9 cellular contexts compared by ENCODE assay signal in genomic region chr11:797300-798092, GRCh38. TPM values are rescaled to one million over a fixed set of nuclear protein-coding genes. Genes with fewer than 3 reads are reported as not detected.
DNase-seq lines count a peak whose midpoint lies in the region; ATAC-seq and TF ChIP-seq lines count a peak whose summit lies in the region.
"Had no signal": no experiment of that assay in that cellular context is flagged by ENCODE, and none has a peak within 500 bp of the region (broad histone marks: within the 10 kb centered on the region; RNA-seq: fewer than 3 reads in every experiment).

No MANE protein-coding gene starts in this region.

- peak overlapping the region; percentile 67 to 98 for H3K4me3 ChIP-seq in DND-41 (ENCODE audit: low read depth in 1 of 2, low read length in 2 of 2)
- peak overlapping the region; percentile 85 for H3K4me3 ChIP-seq in Loucy (ENCODE audit: low read length, poor library complexity, severe bottlenecking)
- peak overlapping the region; percentile 72 to 79 for H3K4me3 ChIP-seq in foreskin fibroblast (ENCODE audit: low read depth in 1 of 2, low read length in 2 of 2)
- H3K4me3 ChIP-seq in neuronal stem cell (ENCODE audit: low read length in 2 of 2): peak overlapping the region; percentile 99 to 100

- H4K8ac ChIP-seq in neuronal stem cell (ENCODE audit: low read depth, low read length): no peak overlapping the region

- no peak overlapping the region for H4K91ac ChIP-seq in neuronal stem cell (ENCODE audit: low read depth, low read length, poor library complexity)

- H3K27me3 ChIP-seq in DND-41 (ENCODE audit: insufficient read depth, low read length, poor library complexity) (no peaks in the 10 kb centered on the region), Loucy (ENCODE audit: insufficient read depth, low read length, poor library complexity, severe bottlenecking) (no peaks in the 10 kb centered on the region), neuronal stem cell (ENCODE audit: control insufficient read depth in 3 of 3, insufficient read depth in 3 of 3, low read depth in 1 of 3, low read length in 3 of 3) (no peaks in the 10 kb centered on the region)

- H3K4me1 ChIP-seq in DND-41 (ENCODE audit: insufficient read depth, low read length) (peaks cover 52% of the 10 kb centered on the region), Loucy (ENCODE audit: insufficient read depth, low read length, poor library complexity, severe bottlenecking) (peaks cover 17% of the 10 kb centered on the region), neuronal stem cell (ENCODE audit: control insufficient read depth in 2 of 2, insufficient read depth in 1 of 2, low read depth in 1 of 2, low read length in 2 of 2) (peaks cover 10 to 15% of the 10 kb centered on the region in 2 donors)

- H2AK5ac ChIP-seq in neuronal stem cell (ENCODE audit: low read depth, low read length): peak overlapping the region; percentile 89

- H3K4me2 ChIP-seq in DND-41 (ENCODE audit: insufficient read depth, low read length) (peak overlapping the region; percentile 97), Loucy (ENCODE audit: low read depth, low read length, poor library complexity, severe bottlenecking) (peak overlapping the region; percentile 100), neuronal stem cell (ENCODE audit: insufficient read depth, low read length, poor library complexity, severe bottlenecking) (peak overlapping the region; percentile 92)

- H3K36me3 ChIP-seq in DND-41 (ENCODE audit: insufficient read depth, low read length) (peaks cover 56% of the 10 kb centered on the region), Loucy (ENCODE audit: insufficient read depth, low read length) (no peaks in the 10 kb centered on the region), neuronal stem cell (replicated peaks in 1 of 2; ENCODE audit: control insufficient read depth in 2 of 2, insufficient read depth in 2 of 2, low read length in 2 of 2) (peaks cover 33 to 60% of the 10 kb centered on the region in 2 donors)

- H3K27ac ChIP-seq in DND-41 (ENCODE audit: low read length) (peak overlapping the region; percentile 84), neuronal stem cell (replicated peaks; ENCODE audit: low read length) (peak overlapping the region; percentile 86), temporal lobe (ENCODE audit: low read depth, low read length) (peak overlapping the region; percentile 81)

- peak overlapping the region; percentile 87 for H2BK15ac ChIP-seq in neuronal stem cell (ENCODE audit: low read length)

- peaks cover 24% of the 10 kb centered on the region for H3K79me1 ChIP-seq in neuronal stem cell (ENCODE audit: low read depth, low read length)

- peak; percentile 64 for ATAC-seq in DND-41 (ENCODE audit: insufficient read depth, low read depth)

- WGBS in neuronal stem cell (ENCODE audit: extremely low coverage in 2 of 2, insufficient read length in 2 of 2, insufficient replicate concordance in 1 of 2), 2 donors: no CpG with 5 or more reads among the region's 57 CpGs

- no peaks in the 10 kb centered on the region for H3K9me3 ChIP-seq in DND-41 (ENCODE audit: insufficient read depth, low read length, severe bottlenecking)
- no peaks in the 10 kb centered on the region for H3K9me3 ChIP-seq in Loucy (ENCODE audit: insufficient read depth, low read depth, low read length)
- no peaks in the 10 kb centered on the region for H3K9me3 ChIP-seq in neuronal stem cell (replicated peaks in 1 of 2; ENCODE audit: control insufficient read depth in 2 of 2, insufficient read depth in 1 of 2, low read depth in 1 of 2, low read length in 2 of 2)

- peak overlapping the region; percentile 99 for H2BK5ac ChIP-seq in neuronal stem cell (ENCODE audit: low read length)

- H3K79me2 ChIP-seq in DND-41 (ENCODE audit: insufficient read depth, low read length): peaks cover 31% of the 10 kb centered on the region
- peaks cover 20% of the 10 kb centered on the region; the same call in 1 of the 2 replicates for H3K79me2 ChIP-seq in Loucy (ENCODE audit: insufficient read depth, low read length)

- H2AFZ ChIP-seq in DND-41 (ENCODE audit: low read depth, low read length) (peak overlapping the region; percentile 80), Loucy (ENCODE audit: low read length) (peak overlapping the region; percentile 55; the same call in 1 of the 2 replicates), neuronal stem cell (ENCODE audit: low read length) (peak overlapping the region; percentile 88)

- peak; percentile 92 for DNase-seq in DND-41
- DNase-seq in H4 (ENCODE audit: low spot score): peak; percentile 79
- DNase-seq in SIG-M5 (lab: John Stamatoyannopoulos, UW): peak; percentile 67
- DNase-seq in activated gamma-delta T cell (lab: John Stamatoyannopoulos, UW): peak; percentile 63
- peak; percentile 87 to 93 for DNase-seq in foreskin fibroblast
- peak; percentile 68 for DNase-seq in neuronal stem cell (ENCODE audit: low spot score)

- H3K4ac ChIP-seq in neuronal stem cell (ENCODE audit: low read length): peak overlapping the region; percentile 84

- H2BK120ac ChIP-seq in neuronal stem cell (ENCODE audit: low read depth, low read length): peak overlapping the region; percentile 81

- peaks cover 63% of the 10 kb centered on the region for H4K20me1 ChIP-seq in DND-41 (ENCODE audit: insufficient read depth, low read length)
- H4K20me1 ChIP-seq in Loucy (ENCODE audit: insufficient read depth, low read length, poor library complexity, severe bottlenecking): peaks cover 14% of the 10 kb centered on the region

- no peaks in the 10 kb centered on the region for H3K9me2 ChIP-seq in Loucy (replicated peaks; ENCODE audit: low read depth, low read length)

- H2BK12ac ChIP-seq in neuronal stem cell (ENCODE audit: low read length): no peak overlapping the region

- peak overlapping the region; percentile 99 for H3K23ac ChIP-seq in neuronal stem cell (ENCODE audit: low read depth, low read length, poor library complexity)

- peaks cover 3% of the 10 kb centered on the region; the same call in 1 of the 2 replicates for H3F3A ChIP-seq in Loucy (ENCODE audit: low read depth)

- H3K9ac ChIP-seq in DND-41 (ENCODE audit: low read depth, low read length): peak overlapping the region; percentile 86
- peak overlapping the region; percentile 83 for H3K9ac ChIP-seq in Loucy (ENCODE audit: low read depth, low read length, poor library complexity, severe bottlenecking)
- H3K9ac ChIP-seq in neuronal stem cell (ENCODE audit: low read depth, low read length, poor library complexity): peak overlapping the region; percentile 97

- H3K18ac ChIP-seq in neuronal stem cell (ENCODE audit: low read length): peak overlapping the region; percentile 100

- TF ChIP-seq CTCF in DND-41 (IDR thresholded peaks at IDR 0.05; ENCODE audit: borderline replicate concordance, extremely low read depth, low read length, poor library complexity, severe bottlenecking) (no peak), Loucy (conservative IDR thresholded peaks at IDR 0.05; ENCODE audit: low read length) (no peak), foreskin fibroblast (IDR thresholded peaks at IDR 0.05; ENCODE audit: low read depth, low read length) (no peak)

- H3K14ac ChIP-seq in neuronal stem cell (ENCODE audit: low read length): peak overlapping the region; percentile 100

RNA-seq across cellular contexts. Expression of gene SLC25A22, which starts 0.6 kb away (rescaled TPM):
- total RNA-seq in H4 (2014; rRNA removed; shearing (Covaris generic)): 19.6 and 35.8 TPM in 2 replicates
- 26.6 TPM for polyA plus RNA-seq in neuronal stem cell (2013, experiment 1 of 2)
- polyA plus RNA-seq in neuronal stem cell (2013, experiment 2 of 2): 26.0 TPM
- total RNA-seq in temporal lobe: 19.7 TPM

RNA-seq across cellular contexts. Expression of gene PIDD1, which starts 7.5 kb away (rescaled TPM):
- 2.2 and 4.2 TPM in 2 replicates for total RNA-seq in H4 (2014; rRNA removed; shearing (Covaris generic))
- polyA plus RNA-seq in neuronal stem cell (2013, experiment 1 of 2): 30.8 TPM
- 31.2 TPM for polyA plus RNA-seq in neuronal stem cell (2013, experiment 2 of 2)
- 4.9 TPM for total RNA-seq in temporal lobe

RNA-seq across cellular contexts. Expression of gene CEND1, which starts 7.6 kb away (rescaled TPM):
- total RNA-seq in H4 (2014; rRNA removed; shearing (Covaris generic)): not detected in 2 replicates
- polyA plus RNA-seq in neuronal stem cell (2013, experiment 1 of 2): 2.6 TPM
- 2.7 TPM for polyA plus RNA-seq in neuronal stem cell (2013, experiment 2 of 2)
- total RNA-seq in temporal lobe: 8.6 TPM
- total RNA-seq: subcutaneous adipose tissue had no signal

RNA-seq across cellular contexts. Expression of gene RPLP2, which starts 12.3 kb away (rescaled TPM):
- 1,137 and 1,147 TPM in 2 replicates for total RNA-seq in H4 (2014; rRNA removed; shearing (Covaris generic))
- polyA plus RNA-seq in neuronal stem cell (2013, experiment 1 of 2): 5,165 TPM
- polyA plus RNA-seq in neuronal stem cell (2013, experiment 2 of 2): 5,448 TPM
- 250 TPM for total RNA-seq in temporal lobe

RNA-seq across cellular contexts. Expression of gene GATD1, which starts 20.2 kb away (rescaled TPM):
- 15.5 and 24.8 TPM in 2 replicates for total RNA-seq in H4 (2014; rRNA removed; shearing (Covaris generic))
- polyA plus RNA-seq in neuronal stem cell (2013, experiment 1 of 2): 45.2 TPM
- polyA plus RNA-seq in neuronal stem cell (2013, experiment 2 of 2): 42.6 TPM
- total RNA-seq in temporal lobe: 24.8 TPM

Comparison
In these comparisons a context has a peak if more than half of its experiments do, and no peak if none do; other contexts are left out.
1. Peak in every context shown above with its lines: DNase-seq, ATAC-seq, H3K4me3 ChIP-seq and H3K27ac ChIP-seq.